Comparison of ENCODE assay signal across 8 cellular contexts in the genomic region with DNA sequence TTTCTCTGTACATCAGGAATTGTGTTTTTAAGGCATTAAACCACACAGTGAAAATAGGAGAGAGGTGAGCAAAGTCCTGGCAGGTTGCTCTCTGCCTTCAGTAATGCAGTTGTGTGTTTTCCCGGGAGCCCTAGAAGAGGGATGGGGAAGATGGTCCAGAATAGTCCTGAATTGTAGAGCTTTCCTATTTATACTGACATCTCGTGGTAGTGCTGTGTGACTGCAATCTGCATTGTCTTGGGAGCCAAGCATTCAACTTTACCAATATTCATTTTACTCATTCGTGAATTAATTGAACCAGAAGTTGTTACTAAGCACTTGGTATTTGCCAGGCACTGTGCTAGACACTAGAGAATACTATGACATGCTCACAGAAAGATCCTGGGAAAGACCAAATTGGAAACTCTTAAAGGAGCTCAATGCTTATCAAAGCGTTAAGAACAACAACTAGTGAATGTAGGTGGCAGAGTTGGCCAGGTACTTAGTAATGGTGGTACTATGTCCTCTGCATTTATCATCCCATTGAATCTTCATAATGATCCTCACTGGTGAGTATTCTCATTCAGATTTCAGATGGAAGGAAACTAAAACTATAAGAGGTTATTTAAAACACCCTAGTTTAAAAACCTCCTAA.
DNase-seq lines count a peak whose midpoint lies in the region; ATAC-seq and TF ChIP-seq lines count a peak whose summit lies in the region.

No MANE protein-coding gene starts in this region.

- CTCF ChIA-PET in Panc1 (lab: Charles Lee) = interaction anchor here (0.6 to 1.5 kb wide), 4 partner anchors 24 to 1103 kb away, joined by 3 to 10 read pairs (median 4); no protein-coding TSS in a partner anchor

- H3K9me3 ChIP-seq in Panc1 (ENCODE audit: control insufficient read depth, insufficient read depth, low read depth, low read length) = no peaks in the 10 kb centered on the region

- no peak overlapping the region for H3K27ac ChIP-seq in Panc1 (ENCODE audit: low read length)

- intact Hi-C loops in Panc1 (cut with micrococcal nuclease; ENCODE audit: unreplicated experiment) (loop anchor here (5.0 kb wide), 2 partner anchors 214 to 1099 kb away; a partner anchor contains a TSS), posterior vena cava (cut with DNase I) (loop anchor here in 1 of 2 donors (10.0 kb wide), 1 partner anchor 1067 kb away; no protein-coding TSS in a partner anchor)

- no peak overlapping the region for H3K4me3 ChIP-seq in Panc1 (ENCODE audit: low read depth in 2 of 2, low read length in 2 of 2)

- DNase-seq in NCI-H524 (lab: John Stamatoyannopoulos, UW) = peak; percentile 20 to 62
- no peak for DNase-seq in NCI-H524 treated with DMSO at 0.1 percent for 48 hours (lab: John Stamatoyannopoulos, UW)
- peak; percentile 51 for DNase-seq in Panc1 (ENCODE audit: low read depth, low spot score)
- DNase-seq in epidermal melanocyte (ENCODE audit: insufficient read length, low spot score) = peak; percentile 65
- DNase-seq in myocyte (ENCODE audit: low read depth) = peak; percentile 55
- DNase-seq in posterior vena cava (ENCODE audit: low spot score) = no peak
- DNase-seq in NCI-H1436 treated with DMSO at 0.1 percent for 48 hours (lab: John Stamatoyannopoulos, UW) = no peak

- peaks cover 13% of the 10 kb centered on the region; the same call in 1 of the 2 replicates for H3K4me1 ChIP-seq in Panc1 (ENCODE audit: control insufficient read depth, insufficient read depth, low read length)

- in situ Hi-C loops in Panc1 (cut with HindIII; ENCODE audit: low pct_unique_long_range_greater_than_20kb, low sequenced_read_pairs) = no loop called here

- no peaks in the 10 kb centered on the region for H3K36me3 ChIP-seq in Panc1 (ENCODE audit: control insufficient read depth, insufficient read depth, low read length)

- POLR2A ChIA-PET in Panc1 (lab: Charles Lee) = no interaction called here

- BruUV-seq in Panc1 (replicated peaks; lab: Mats Ljungman, UMichigan) = no TSS peak

- no peaks in the 10 kb centered on the region for H3K27me3 ChIP-seq in Panc1 (ENCODE audit: control insufficient read depth, insufficient read depth, low read length)

- peak; percentile 87 for TF ChIP-seq CTCF in Panc1 (IDR thresholded peaks at IDR 0.05)

- ATAC-seq in HG03378 (IDR thresholded peaks at IDR 0.05; ENCODE audit: unreplicated experiment) = peak; percentile 64
- ATAC-seq in Panc1 = peak; percentile 92; the same call in 1 of the 2 replicates

Comparison
In these comparisons a context has a peak if more than half of its experiments do, and no peak if none do; other contexts are left out.
1. DNase-seq: peak in NCI-H524 (2 of 2), Panc1 (single experiment), epidermal melanocyte (single experiment) and myocyte (single experiment); none in NCI-H524 treated with DMSO at 0.1 percent for 48 hours (single experiment), posterior vena cava (single experiment) and NCI-H1436 treated with DMSO at 0.1 percent for 48 hours (single experiment).